Comparison of ENCODE assay signal across 2 cellular contexts in genomic region chr7:100823140-100823525, GRCh38.
TF ChIP-seq lines count a peak whose summit lies in the region.

No MANE protein-coding gene starts in this region.

TF ChIP-seq in H1, 55 proteins besides CTCF, POLR2A, EP300 and RAD21:
- TF ChIP-seq KDM1A (IDR thresholded peaks at IDR 0.05; ENCODE audit: borderline replicate concordance, low read length): no peak
- no peak for TF ChIP-seq GABPA (IDR thresholded peaks at IDR 0.05; ENCODE audit: borderline replicate concordance, insufficient read depth, low read length)
- no peak for TF ChIP-seq TBP (IDR thresholded peaks at IDR 0.05; ENCODE audit: low read depth, low read length)
- TF ChIP-seq HDAC6 (IDR thresholded peaks at IDR 0.05; ENCODE audit: low read depth, low read length): no peak
- TF ChIP-seq CEBPB (IDR thresholded peaks at IDR 0.05; ENCODE audit: low read depth, low read length): no peak

TF ChIP-seq in SK-N-SH treated with all-trans-retinoic acid at 6 μM for 48 hours, 23 proteins besides CTCF, POLR2A, EP300 and RAD21:
- TF ChIP-seq ZFP30 (CRISPR knock-in tag; IDR thresholded peaks at IDR 0.05): no peak
- no peak for TF ChIP-seq CSRNP3 (CRISPR knock-in tag; IDR thresholded peaks at IDR 0.05)
- TF ChIP-seq ZNF70 (CRISPR knock-in tag; IDR thresholded peaks at IDR 0.05): no peak
- TF ChIP-seq ZC3H10 (CRISPR knock-in tag; IDR thresholded peaks at IDR 0.05): no peak
- TF ChIP-seq TOX (CRISPR knock-in tag; IDR thresholded peaks at IDR 0.05; ENCODE audit: borderline replicate concordance): no peak
- TF ChIP-seq BACH2 (CRISPR knock-in tag; IDR thresholded peaks at IDR 0.05; ENCODE audit: borderline replicate concordance): no peak
- no peak for TF ChIP-seq ZNF565 (CRISPR knock-in tag; conservative IDR thresholded peaks at IDR 0.05; ENCODE audit: low read depth)
- TF ChIP-seq PPARA (CRISPR knock-in tag; IDR thresholded peaks at IDR 0.05; ENCODE audit: borderline replicate concordance): no peak
- TF ChIP-seq PATZ1 (CRISPR knock-in tag; IDR thresholded peaks at IDR 0.05; ENCODE audit: borderline replicate concordance): no peak
- no peak for TF ChIP-seq CREB5 (CRISPR knock-in tag; IDR thresholded peaks at IDR 0.05; ENCODE audit: low read depth)
- no peak for TF ChIP-seq ARNTL (CRISPR knock-in tag; IDR thresholded peaks at IDR 0.05; ENCODE audit: borderline replicate concordance, low read depth)
- no peak for TF ChIP-seq ZFP3 (CRISPR knock-in tag; IDR thresholded peaks at IDR 0.05)
- TF ChIP-seq TCF4 (CRISPR knock-in tag; IDR thresholded peaks at IDR 0.05; ENCODE audit: borderline replicate concordance): no peak
- no peak for TF ChIP-seq ESRRG (CRISPR knock-in tag; IDR thresholded peaks at IDR 0.05)
- no peak for TF ChIP-seq POU6F1 (CRISPR knock-in tag; IDR thresholded peaks at IDR 0.05; ENCODE audit: borderline replicate concordance, low read depth)
- no peak for TF ChIP-seq ISL1 (CRISPR knock-in tag; IDR thresholded peaks at IDR 0.05)
- TF ChIP-seq SNAI2 (CRISPR knock-in tag; IDR thresholded peaks at IDR 0.05): no peak
